22 cellular contexts compared by ENCODE assay signal in the genomic region with DNA sequence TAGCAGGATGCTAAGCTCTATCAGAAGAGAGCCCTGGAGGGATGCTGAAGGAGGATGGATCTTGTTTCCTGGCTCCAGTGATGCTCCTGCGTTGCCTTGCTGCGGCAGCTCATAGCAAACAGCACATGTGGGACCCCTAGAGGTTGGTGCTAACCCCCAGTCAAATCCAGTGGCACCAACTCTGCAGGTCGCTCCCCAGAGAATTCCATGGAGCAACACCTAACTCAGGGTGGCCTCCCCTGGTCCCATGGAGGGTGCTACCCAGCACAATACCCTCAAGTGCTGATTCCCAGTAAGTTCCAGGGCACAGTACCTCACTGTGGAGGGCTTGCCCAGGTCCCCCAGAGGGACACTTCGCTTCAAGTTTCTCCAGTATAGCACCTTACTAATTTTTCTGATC.
DNase-seq lines count a peak whose midpoint lies in the region; ATAC-seq and TF ChIP-seq lines count a peak whose summit lies in the region.
"Had no signal": no experiment of that assay in that cellular context is flagged by ENCODE, and none has a peak within 500 bp of the region (broad histone marks: within the 10 kb centered on the region; RNA-seq: fewer than 3 reads in every experiment).

No MANE protein-coding gene starts in this region.

- H2AFZ ChIP-seq in GM23338 = no peak overlapping the region
- H2AFZ ChIP-seq in H9 (ENCODE audit: low read length) = no peak overlapping the region

- ATAC-seq in GM23338 (peak; percentile 60; the same call in 2 of the 3 replicates), HG03025 (IDR thresholded peaks at IDR 0.05; ENCODE audit: low FRiP score, unreplicated experiment) (no peak), HG02938 (IDR thresholded peaks at IDR 0.05; ENCODE audit: unreplicated experiment) (no peak)
- ATAC-seq: A549 had no signal

- TF ChIP-seq POLR2A in sigmoid colon (IDR thresholded peaks at IDR 0.05) (no peak), adrenal gland (IDR thresholded peaks at IDR 0.05) (no peak)

- no peaks in the 10 kb centered on the region for H3K9me2 ChIP-seq in GM23338 (ENCODE audit: insufficient read depth)

- H3K79me2 ChIP-seq in GM23338 (replicated peaks; ENCODE audit: insufficient read depth) (no peaks in the 10 kb centered on the region), H9 (ENCODE audit: insufficient read depth, low read length) (no peaks in the 10 kb centered on the region)

- H3K4me3 Mint-ChIP-seq in GM23338 (no peak overlapping the region), H9 (no peak overlapping the region)
- H3K4me3 Mint-ChIP-seq: CD4-positive, alpha-beta T cell had no signal

- H2AK5ac ChIP-seq in H9 (ENCODE audit: insufficient read length, low read length) = no peak overlapping the region

- TF ChIP-seq CTCF in GM23338 (conservative IDR thresholded peaks at IDR 0.05; ENCODE audit: low read depth in 2 of 2) (peak; percentile 37 to 60), H9 (conservative IDR thresholded peaks at IDR 0.05) (peak; percentile 16; the same call in 1 of the 3 replicates), left ventricle myocardium inferior (IDR thresholded peaks at IDR 0.05; ENCODE audit: borderline replicate concordance) (no peak), sigmoid colon (IDR thresholded peaks at IDR 0.05) (no peak), adrenal gland (IDR thresholded peaks at IDR 0.05) (no peak)

- no peaks in the 10 kb centered on the region for H3K4me1 ChIP-seq in GM23338 (ENCODE audit: insufficient read depth)
- H3K4me1 ChIP-seq in H9 (ENCODE audit: insufficient read depth, low read length) = no peaks in the 10 kb centered on the region
- H3K4me1 ChIP-seq in left ventricle myocardium inferior = peaks cover 25% of the 10 kb centered on the region
- peaks cover 0 to 9% (median 8%) of the 10 kb centered on the region in 4 donors for H3K4me1 ChIP-seq in sigmoid colon
- H3K4me1 ChIP-seq in adrenal gland (replicated peaks in 1 of 2) = no peaks in the 10 kb centered on the region
- H3K4me1 ChIP-seq: BLaER1 treated with 17β-estradiol and CSF1 and Interleukin-3, amounts not matched to agents 10 nM and 100 nM; SJSA1 had no signal

- H4K8ac ChIP-seq in H9 (replicated peaks; ENCODE audit: insufficient read length, low read depth, low read length) = no peak overlapping the region

- H3K14ac ChIP-seq in H9 (ENCODE audit: insufficient read depth, low read length) = no peak overlapping the region

- no peak for TF ChIP-seq EP300 in sigmoid colon (IDR thresholded peaks at IDR 0.05)

- no peak overlapping the region for H2BK12ac ChIP-seq in H9 (ENCODE audit: insufficient read length, low read depth, low read length)

- intact Hi-C loops in left ventricle myocardium inferior (cut with micrococcal nuclease) = loop anchor here (10.0 kb wide), 1 partner anchor 137 kb away; no protein-coding TSS in a partner anchor
- intact Hi-C loops in sigmoid colon (cut with DNase I) = loop anchor here (10.0 kb wide), 2 partner anchors 137 to 1187 kb away; no protein-coding TSS in a partner anchor
- intact Hi-C loops in adrenal gland (cut with DNase I) = no loop called here

- no peak overlapping the region for H3T11ph ChIP-seq in H9 (ENCODE audit: low read length)

- no peak overlapping the region for H2BK5ac ChIP-seq in H9 (ENCODE audit: insufficient read length, low read length)

- no peak overlapping the region for H3K27ac ChIP-seq in GM23338 (ENCODE audit: low read depth)
- H3K27ac ChIP-seq in H9 (ENCODE audit: insufficient read length, low read depth, low read length) = no peak overlapping the region
- H3K27ac ChIP-seq in left ventricle myocardium inferior (replicated peaks) = peak overlapping the region; percentile 76
- H3K27ac ChIP-seq in sigmoid colon = no peak overlapping the region
- no peak overlapping the region for H3K27ac ChIP-seq in adrenal gland
- H3K27ac ChIP-seq: A549; BLaER1 treated with 17β-estradiol and CSF1 and Interleukin-3, amounts not matched to agents 10 nM and 100 nM; SJSA1 had no signal

- DNase-seq in GM23338 (ENCODE audit: low spot score) (peak; percentile 27), H9 (peak; percentile 32), left ventricle myocardium inferior (no peak), sigmoid colon (peak; percentile 55), adrenal gland (no peak)
- DNase-seq: AML-193; CD4-positive, alpha-beta T cell; DMS53; GOT3; KBM-7; MV-4-11; NCI-H1105; NCI-H1436 treated with DMSO at 0.1 percent for 48 hours; NCI-H187 treated with DMSO at 0.1 percent for 48 hours; NCI-H2107; NCI-H524 treated with DMSO at 0.1 percent for 48 hours; NCI-H774 had no signal

- no CpG with 5 or more reads among the region's 4 CpGs for WGBS in H9 (ENCODE audit: extremely low coverage, insufficient read length, low lambda C conversion rate)
- 89 to 93% methylated on average over 4 of the region's 4 CpGs for WGBS in sigmoid colon, 2 donors
- 89 to 100% (median 90%) methylated on average over 1 to 4 of the region's 4 CpGs for WGBS in adrenal gland, 4 donors

- H3K18ac ChIP-seq in H9 (ENCODE audit: insufficient read length, low read depth, low read length) = no peak overlapping the region

- H2BK120ac ChIP-seq in H9 (ENCODE audit: low read depth, low read length, poor library complexity, severe bottlenecking) = no peak overlapping the region

- no peaks in the 10 kb centered on the region for H3F3A ChIP-seq in GM23338 (replicated peaks; ENCODE audit: low read depth)

- H4K5ac ChIP-seq in H9 (ENCODE audit: insufficient read length, low read depth, low read length) = no peak overlapping the region

- H3K36me3 ChIP-seq in GM23338 (ENCODE audit: insufficient read depth) (no peaks in the 10 kb centered on the region; the same call in 1 of the 2 replicates), left ventricle myocardium inferior (peaks cover 6% of the 10 kb centered on the region), sigmoid colon (no peaks in the 10 kb centered on the region), adrenal gland (replicated peaks in 1 of 2) (no peaks in the 10 kb centered on the region)
- H3K36me3 ChIP-seq: SJSA1 had no signal

- H3K36me3 Mint-ChIP-seq in GM23338 (ENCODE audit: low read depth) (peaks cover 6% of the 10 kb centered on the region; the same call in 2 of the 3 replicates), H9 (ENCODE audit: insufficient read depth in 1 of 3, low read depth in 3 of 3) (peaks cover 0 to 12% (median 2%) of the 10 kb centered on the region in 3 experiments; a peak in 4 of 7 replicates)

- H3K4me3 ChIP-seq in GM23338 = no peak overlapping the region
- no peak overlapping the region for H3K4me3 ChIP-seq in left ventricle myocardium inferior
- H3K4me3 ChIP-seq in sigmoid colon = no peak overlapping the region
- H3K4me3 ChIP-seq in adrenal gland = no peak overlapping the region
- H3K4me3 ChIP-seq: A549; BLaER1 treated with 17β-estradiol and CSF1 and Interleukin-3, amounts not matched to agents 10 nM and 100 nM; SJSA1 had no signal

- no peak overlapping the region for H3K9ac ChIP-seq in H9 (ENCODE audit: extremely low read depth, insufficient read length, low read length)
- H3K9ac ChIP-seq: BLaER1 treated with 17β-estradiol and CSF1 and Interleukin-3, amounts not matched to agents 10 nM and 100 nM had no signal

- H3K79me1 ChIP-seq in H9 (ENCODE audit: insufficient read depth, low read depth, low read length, poor library complexity, severe bottlenecking) = no peaks in the 10 kb centered on the region

- H3K56ac ChIP-seq in H9 (ENCODE audit: insufficient read length, low read depth, low read length) = no peak overlapping the region

- no peak overlapping the region for H3K23ac ChIP-seq in H9 (ENCODE audit: insufficient read length, low read depth, low read length)

- no peaks in the 10 kb centered on the region for H3K23me2 ChIP-seq in H9 (ENCODE audit: insufficient read length, low read depth, low read length, poor library complexity, severe bottlenecking)

- H3K27ac Mint-ChIP-seq in GM23338 (no peak overlapping the region), H9 (no peak overlapping the region)
- H3K27ac Mint-ChIP-seq: CD4-positive, alpha-beta T cell had no signal

- no peak overlapping the region for H2BK15ac ChIP-seq in H9 (ENCODE audit: low read depth, low read length)

- H4K20me1 ChIP-seq in GM23338 (replicated peaks; ENCODE audit: insufficient read depth) (no peaks in the 10 kb centered on the region), H9 (ENCODE audit: control insufficient read depth, insufficient read depth, insufficient read length) (no peaks in the 10 kb centered on the region)
- H4K20me1 ChIP-seq: BLaER1 treated with 17β-estradiol and CSF1 and Interleukin-3, amounts not matched to agents 10 nM and 100 nM had no signal

- H3K9me3 ChIP-seq in H9 (ENCODE audit: control insufficient read depth, low read depth, low read length) (peaks cover 5% of the 10 kb centered on the region), left ventricle myocardium inferior (replicated peaks) (peaks cover 14% of the 10 kb centered on the region), sigmoid colon (peaks cover 0 to 4% (median 0%) of the 10 kb centered on the region in 4 donors), adrenal gland (replicated peaks in 1 of 3) (no peaks in the 10 kb centered on the region)

- H3K9me3 Mint-ChIP-seq in GM23338 (peaks cover 15% of the 10 kb centered on the region), H9 (peaks cover 10 to 12% of the 10 kb centered on the region in 2 experiments)

- H2BK20ac ChIP-seq in H9 (ENCODE audit: low read depth, low read length, poor library complexity, severe bottlenecking) = no peak overlapping the region

- H3K27me3 ChIP-seq in GM23338 (ENCODE audit: insufficient read depth) (no peaks in the 10 kb centered on the region), H9 (ENCODE audit: insufficient read depth, low read length) (no peaks in the 10 kb centered on the region), left ventricle myocardium inferior (ENCODE audit: low read depth) (no peaks in the 10 kb centered on the region), sigmoid colon (no peaks in the 10 kb centered on the region), adrenal gland (no peaks in the 10 kb centered on the region)
- H3K27me3 ChIP-seq: BLaER1 treated with 17β-estradiol and CSF1 and Interleukin-3, amounts not matched to agents 10 nM and 100 nM; SJSA1 had no signal

- no peak overlapping the region for H3K4ac ChIP-seq in H9 (ENCODE audit: low read depth, low read length)

- H4K91ac ChIP-seq in H9 (ENCODE audit: insufficient read length, low read depth, low read length) = no peak overlapping the region

- no peaks in the 10 kb centered on the region; the same call in 2 of the 3 replicates for H3K4me1 Mint-ChIP-seq in GM23338
- 0 out of 4 replicates have a peak, but pooled peaks cover 0 to 3% of the 10 kb centered on the region in 2 experiments for H3K4me1 Mint-ChIP-seq in H9

- H3K4me2 ChIP-seq in GM23338 (no peak overlapping the region), H9 (ENCODE audit: insufficient read depth, insufficient read length, low read length) (no peak overlapping the region)
- H3K4me2 ChIP-seq: A549; BLaER1 treated with 17β-estradiol and CSF1 and Interleukin-3, amounts not matched to agents 10 nM and 100 nM had no signal

- H3K27me3 Mint-ChIP-seq in GM23338 (ENCODE audit: insufficient read depth, low read depth, poor library complexity) = no peaks in the 10 kb centered on the region
- H3K27me3 Mint-ChIP-seq in H9 (ENCODE audit: low read depth) = no peaks in the 10 kb centered on the region

TF ChIP-seq in GM23338, 12 proteins besides CTCF, POLR2A, EP300 and RAD21 (continues in another document):
- TF ChIP-seq EZH2phosphoT487 (IDR thresholded peaks at IDR 0.05; ENCODE audit: unreplicated experiment) (no peak), POLR2AphosphoS5 (IDR thresholded peaks at IDR 0.05; ENCODE audit: low read depth) (no peak), ZNF114 (CRISPR knock-in tag; IDR thresholded peaks at IDR 0.05) (no peak)

Comparison
In these comparisons a context has a peak if more than half of its experiments do, and no peak if none do; other contexts are left out.
1. DNase-seq: peak in GM23338 (single experiment), H9 (single experiment) and sigmoid colon (single experiment); none in left ventricle myocardium inferior (single experiment) and adrenal gland (0 of 7).
2. CTCF ChIP-seq: peak in GM23338 (2 of 2) and H9 (single experiment); none in left ventricle myocardium inferior (single experiment), sigmoid colon (0 of 4) and adrenal gland (0 of 6).
3. intact Hi-C loops: an anchor here in left ventricle myocardium inferior (10.0 kb wide) and sigmoid colon (10.0 kb wide); none called in adrenal gland.